Comparison of ENCODE assay signal across 19 cellular contexts in genomic region chrX:109926118-109926517, GRCh38.
"Had no signal": no experiment of that assay in that cellular context is flagged by ENCODE, and none has a peak within 500 bp of the region (broad histone marks: within the 10 kb centered on the region; RNA-seq: fewer than 3 reads in every experiment).

No MANE protein-coding gene starts in this region.

- H3K4me1 Mint-ChIP-seq: memory B cell; natural killer cell; stimulated activated memory B cell treated with anti-CD40 and anti-IgM and Interleukin-4, amounts not matched to agents 10 μg/mL and 1 μg/mL and 100 μg/mL, for 72 hours had no signal

- H3K27ac Mint-ChIP-seq: memory B cell; natural killer cell; stimulated activated memory B cell treated with anti-CD40 and anti-IgM and Interleukin-4, amounts not matched to agents 10 μg/mL and 1 μg/mL and 100 μg/mL, for 72 hours had no signal

- H3K4me3 Mint-ChIP-seq: memory B cell; natural killer cell; stimulated activated memory B cell treated with anti-CD40 and anti-IgM and Interleukin-4, amounts not matched to agents 10 μg/mL and 1 μg/mL and 100 μg/mL, for 72 hours had no signal

- H3K27me3 ChIP-seq: ovary, sigmoid colon, spleen, testis, tibial nerve, upper lobe of left lung had no signal

- H3K27me3 Mint-ChIP-seq: memory B cell; stimulated activated memory B cell treated with anti-CD40 and anti-IgM and Interleukin-4, amounts not matched to agents 10 μg/mL and 1 μg/mL and 100 μg/mL, for 72 hours had no signal

- DNase-seq: cortex of kidney; head of caudate nucleus; hippocampal formation; left colon; natural killer cell; occipital lobe; ovary; sigmoid colon; spleen; stimulated activated CD4-positive, alpha-beta T cell treated with anti-CD3 and anti-CD28 coated beads, Interleukin-4, amount 100 ng/mL, for 4 hours; stimulated activated naive CD8-positive, alpha-beta T cell treated with anti-CD3 and anti-CD28 coated beads, Interleukin-15, Interleukin-2, amounts not matched to agents 100 U/mL and 50 U/mL, for 24 hours; substantia nigra; testis; upper lobe of left lung had no signal

- H3K36me3 Mint-ChIP-seq: memory B cell; natural killer cell; stimulated activated memory B cell treated with anti-CD40 and anti-IgM and Interleukin-4, amounts not matched to agents 10 μg/mL and 1 μg/mL and 100 μg/mL, for 72 hours had no signal

- H3K9me3 Mint-ChIP-seq: natural killer cell had no signal

- H3K4me1 ChIP-seq: spleen, testis, tibial nerve, upper lobe of left lung had no signal

- H3K4me3 ChIP-seq: lung, ovary, sigmoid colon, skin epidermis, spleen, testis, tibial nerve, upper lobe of left lung had no signal

- ATAC-seq: left colon; natural killer cell; stimulated activated memory B cell treated with anti-CD40 and anti-IgM and Interleukin-4, amounts not matched to agents 10 μg/mL and 1 μg/mL and 100 μg/mL, for 72 hours; stimulated activated naive CD8-positive, alpha-beta T cell treated with anti-CD3 and anti-CD28 coated beads, Interleukin-15, Interleukin-2, amounts not matched to agents 100 U/mL and 50 U/mL, for 24 hours had no signal

- H3K27ac ChIP-seq: ovary, sigmoid colon, skin epidermis, spleen, testis, tibial nerve, upper lobe of left lung had no signal

- H3K36me3 ChIP-seq: ovary, sigmoid colon, spleen, tibial nerve, upper lobe of left lung had no signal

- H3K9me3 ChIP-seq: ovary, sigmoid colon, spleen, testis, tibial nerve, upper lobe of left lung had no signal
